In genomic region chr4:148790246-148790645, GRCh38 we compare ENCODE assay signal across 24 cellular contexts.
"Had no signal": no experiment of that assay in that cellular context is flagged by ENCODE, and none has a peak within 500 bp of the region (broad histone marks: within the 10 kb centered on the region; RNA-seq: fewer than 3 reads in every experiment).

No MANE protein-coding gene starts in this region.

- ATAC-seq: activated CD4-positive, CD25-positive, alpha-beta regulatory T cell treated with anti-CD3 and anti-CD28 coated beads, Interleukin-2, amount 50 U/mL, for 24 hours; activated naive CD8-positive, alpha-beta T cell treated with anti-CD3 and anti-CD28 coated beads, Interleukin-2, amount 50 U/mL, for 24 hours; activated T-helper 17 cell treated with anti-CD3 and anti-CD28 coated beads, Interleukin-2, amount 50 U/mL, for 72 hours; foreskin keratinocyte; heart left ventricle; pancreas; stimulated activated effector memory CD8-positive, alpha-beta T cell treated with anti-CD3 and anti-CD28 coated beads, Interleukin-12 subunit alpha, Interleukin-12 subunit beta, amount 100 ng/mL, for 72 hours had no signal

- H3K36me3 ChIP-seq: esophagus muscularis mucosa, heart left ventricle, pancreas, prostate gland had no signal

- H3K27ac ChIP-seq: esophagus muscularis mucosa, foreskin keratinocyte, heart left ventricle, pancreas, prostate gland, VCaP had no signal

- H3K4me3 ChIP-seq: esophagus muscularis mucosa, heart left ventricle, lung, pancreas, prostate gland had no signal

- DNase-seq: activated CD4-positive, alpha-beta memory T cell treated with anti-CD3 and anti-CD28 coated beads, Interleukin-2, amount 10 ng/mL, durations not matched to agents 7 days and 5 days; activated CD4-positive, alpha-beta T cell treated with anti-CD3 and anti-CD28 coated beads for 48 hours; activated CD8-positive, alpha-beta memory T cell treated with anti-CD3 and anti-CD28 coated beads, Interleukin-2, amount 50 U/mL, for 48 hours; activated naive CD8-positive, alpha-beta T cell treated with anti-CD3 and anti-CD28 coated beads, Interleukin-2, amount 50 U/mL, for 24 hours; activated T-cell treated with anti-CD3 and anti-CD28 coated beads, Interleukin-2, amount 50 U/mL, for 24 hours; amygdala; endodermal cell; immature natural killer cell; naive B cell; nephron progenitor cell; pancreas; retina; small intestine; stimulated activated CD4-positive, alpha-beta T cell treated with anti-CD3 and anti-CD28 coated beads, Interleukin-4, amount 100 ng/mL, for 24 hours; T-helper 1 cell had no signal

- H3K27me3 ChIP-seq: esophagus muscularis mucosa, foreskin keratinocyte, heart left ventricle, pancreas had no signal

- H3K9me3 ChIP-seq: esophagus muscularis mucosa, heart left ventricle, pancreas, prostate gland had no signal

- H3K4me1 ChIP-seq: foreskin keratinocyte, pancreas had no signal
